ENCODE assay signal across 1 cellular context in the genomic region with DNA sequence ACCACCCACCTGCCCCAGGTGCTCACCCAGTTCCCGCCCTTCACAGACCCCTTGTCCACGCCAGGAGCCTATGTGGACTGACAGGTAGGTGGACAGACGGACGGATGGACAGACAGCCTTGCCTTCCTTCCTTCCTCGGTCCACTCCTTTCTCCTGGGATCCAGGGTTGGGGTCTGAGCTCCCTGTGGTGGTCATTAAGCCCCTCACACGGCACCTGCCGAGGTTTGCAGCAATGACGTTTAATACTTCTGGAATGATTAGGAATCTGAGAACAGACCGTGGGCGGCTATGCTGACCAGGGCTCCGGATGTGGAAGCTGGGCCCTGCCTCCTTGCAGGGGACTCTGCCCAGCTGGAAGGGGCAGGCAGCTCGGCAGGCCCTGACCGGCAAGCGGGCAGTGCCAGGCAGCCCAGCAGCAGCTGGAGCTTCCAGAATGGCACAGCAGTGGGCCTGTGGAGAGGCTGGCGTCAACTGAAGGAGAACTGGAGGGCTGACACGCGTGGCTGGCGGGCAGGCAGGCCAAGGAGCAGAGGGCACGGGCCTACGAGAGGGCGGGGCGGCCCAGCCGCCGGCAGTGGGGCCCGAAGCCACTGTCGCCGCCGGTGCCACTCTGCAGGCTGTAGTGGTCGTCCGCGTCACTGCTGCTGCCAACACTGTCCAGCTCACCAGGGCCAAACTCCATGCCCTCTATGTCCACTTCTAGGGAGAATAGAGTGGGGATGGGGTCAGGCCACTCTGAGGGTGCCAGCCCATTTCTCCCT.
A peak's percentile ranks its signal among the peaks of the same experiment; 100 is the strongest.
TF ChIP-seq lines count a peak whose summit lies in the region.

No MANE protein-coding gene starts in this region.

TF ChIP-seq in HepG2, 621 proteins besides CTCF, POLR2A, EP300 and RAD21:
- TF ChIP-seq RBFOX2 (IDR thresholded peaks at IDR 0.05; ENCODE audit: low read depth, low read length), result peak; percentile 39
- no peak for TF ChIP-seq ZNF619 (CRISPR knock-in tag; IDR thresholded peaks at IDR 0.05)
